Comparison of ENCODE assay signal across 8 cellular contexts in the genomic region with DNA sequence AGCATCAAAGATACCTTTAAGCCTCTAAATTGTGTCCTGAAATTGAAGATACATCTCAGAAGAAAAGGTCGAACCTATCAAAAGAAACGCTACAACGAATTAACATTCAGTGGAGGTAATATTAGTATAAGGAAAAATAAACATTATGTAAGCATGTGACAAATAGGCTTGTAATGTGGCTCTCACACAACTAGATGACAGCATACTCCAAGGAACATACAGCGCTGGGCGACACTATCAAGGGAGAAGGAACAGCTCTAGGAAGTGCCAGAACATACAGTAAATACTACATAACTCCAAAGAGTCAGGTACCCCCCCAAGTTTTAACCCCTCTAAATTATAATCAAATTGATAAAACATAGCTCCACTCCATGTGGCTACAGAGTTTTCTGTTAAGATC.
DNase-seq lines count a peak whose midpoint lies in the region; ATAC-seq, FAIRE-seq and TF ChIP-seq lines count a peak whose summit lies in the region.

No MANE protein-coding gene starts in this region.

- DNase-seq in GM13977 (ENCODE audit: low spot score) (no peak), NCI-H2029 treated with DMSO at 0.1 percent for 48 hours (lab: John Stamatoyannopoulos, UW) (peak; percentile 88), kidney glomerular epithelial cell (lab: John Stamatoyannopoulos, UW) (peak; percentile 54), GM19239 (ENCODE audit: insufficient read length, low spot score) (no peak)
- no peak for DNase-seq in effector memory CD8-positive, alpha-beta T cell

- in situ Hi-C loops in GM13977 (cut with MboI; ENCODE audit: low pct_unique_long_range_greater_than_20kb, low sequenced_read_pairs, unreplicated experiment) = loop anchor here (25.0 kb wide), 2 partner anchors 469 to 819 kb away; a partner anchor contains a TSS

- no peak overlapping the region for H3K4me3 Mint-ChIP-seq in effector memory CD8-positive, alpha-beta T cell

- FAIRE-seq in TTC549 (lab: Jason Lieb, UNC) (peak; percentile 46), GM19239 (lab: Jason Lieb, UNC) (no peak)

- no peaks in the 10 kb centered on the region for H3K36me3 Mint-ChIP-seq in effector memory CD8-positive, alpha-beta T cell (ENCODE audit: insufficient read depth)

- H3K27ac Mint-ChIP-seq in effector memory CD8-positive, alpha-beta T cell = no peak overlapping the region

- H3K9me3 Mint-ChIP-seq in effector memory CD8-positive, alpha-beta T cell = no peaks in the 10 kb centered on the region

- ATAC-seq in GM18517 (IDR thresholded peaks at IDR 0.05; ENCODE audit: unreplicated experiment) (no peak), HG03521 (IDR thresholded peaks at IDR 0.05; ENCODE audit: unreplicated experiment) (no peak)
- ATAC-seq in effector memory CD8-positive, alpha-beta T cell (replicated peaks) = no peak

- H3K4me1 Mint-ChIP-seq in effector memory CD8-positive, alpha-beta T cell (ENCODE audit: low read depth in 2 of 2) = no peaks in the 10 kb centered on the region

- peak; percentile 44 for TF ChIP-seq CTCF in GM13977 (IDR thresholded peaks at IDR 0.05; ENCODE audit: extremely low read depth, insufficient read depth, missing control alignments)

- peaks cover 5 to 7% of the 10 kb centered on the region in 2 donors for H3K27me3 Mint-ChIP-seq in effector memory CD8-positive, alpha-beta T cell

Comparison
In these comparisons a context has a peak if more than half of its experiments do, and no peak if none do; other contexts are left out.
1. DNase-seq: peak in NCI-H2029 treated with DMSO at 0.1 percent for 48 hours (single experiment) and kidney glomerular epithelial cell (single experiment); none in GM13977 (single experiment), effector memory CD8-positive, alpha-beta T cell (0 of 3) and GM19239 (single experiment).